In the genomic region with DNA sequence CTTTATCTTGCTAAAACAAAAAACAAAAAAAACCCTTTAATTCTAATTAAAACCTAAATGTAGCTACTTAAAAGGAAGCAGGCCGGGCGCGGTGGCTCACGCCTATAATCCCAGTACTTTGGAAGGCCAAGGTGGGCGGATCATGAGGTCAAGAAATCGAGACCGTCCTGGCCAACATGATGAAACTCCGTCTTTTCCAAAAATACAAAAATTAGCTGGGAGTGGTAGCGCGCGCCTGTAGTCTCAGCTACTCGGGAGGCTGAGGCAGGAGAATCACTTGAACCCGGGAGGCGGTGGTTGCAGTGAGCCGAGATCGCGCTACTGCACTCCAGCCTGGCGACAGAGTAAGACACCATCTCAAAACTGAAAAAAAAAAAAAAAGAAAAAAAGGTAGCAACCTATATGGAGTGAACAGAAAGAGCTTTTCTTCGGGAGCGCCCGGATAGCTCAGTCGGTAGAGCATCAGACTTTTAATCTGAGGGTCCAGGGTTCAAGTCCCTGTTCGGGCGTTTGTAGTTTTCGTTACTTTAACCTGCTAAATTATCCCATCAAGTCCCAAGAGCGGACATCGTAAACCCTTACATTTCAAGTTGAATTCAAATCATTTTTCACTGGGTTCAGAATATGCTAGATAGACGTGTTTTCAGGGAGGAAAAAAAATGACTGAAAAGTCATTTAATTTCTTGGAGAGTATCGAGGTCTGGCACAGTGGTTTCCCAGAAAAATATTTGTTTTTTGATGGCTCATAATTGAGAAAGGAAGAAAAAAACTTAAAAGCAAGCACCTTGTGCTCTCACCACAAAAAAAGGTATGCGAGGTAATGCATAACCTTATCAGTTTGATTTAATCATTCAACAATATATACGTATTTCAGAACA, we compare ENCODE assay signal across 8 cellular contexts. TPM values are rescaled to one million over a fixed set of nuclear protein-coding genes. Genes with fewer than 3 reads are reported as not detected.
A peak's percentile ranks its signal among the peaks of the same experiment; 100 is the strongest.
DNase-seq lines count a peak whose midpoint lies in the region; ATAC-seq, FAIRE-seq and TF ChIP-seq lines count a peak whose summit lies in the region.

No MANE protein-coding gene starts in this region.

- 2% methylated on average over 31 of the region's 31 CpGs for WGBS in heart right ventricle, 2 donors
- WGBS in trophoblast cell (ENCODE audit: extremely low coverage, insufficient coverage, insufficient read length) = no CpG with 5 or more reads among the region's 31 CpGs
- WGBS in urinary bladder = 2% methylated on average over 31 of the region's 31 CpGs

- no peaks in the 10 kb centered on the region for H3K27me3 ChIP-seq in heart right ventricle
- no peaks in the 10 kb centered on the region for H3K27me3 ChIP-seq in trophoblast cell (ENCODE audit: insufficient read depth, low read length)

- TF ChIP-seq CTCF in NB4 (IDR thresholded peaks at IDR 0.05; ENCODE audit: low read depth, low read length) (no peak), heart right ventricle (IDR thresholded peaks at IDR 0.05) (no peak)

- no peak for TF ChIP-seq POLR2A in NB4 (IDR thresholded peaks at IDR 0.05; ENCODE audit: extremely low read depth, insufficient read length)

- H2BK120ac ChIP-seq in trophoblast cell (ENCODE audit: insufficient read depth, low read length, poor library complexity) = peak overlapping the region; percentile 43

- H3K23ac ChIP-seq in trophoblast cell (ENCODE audit: low read length) = no peak overlapping the region

- peak overlapping the region; percentile 40 for H2BK5ac ChIP-seq in trophoblast cell (ENCODE audit: low read depth, low read length, poor library complexity)

- peak; percentile 91 for DNase-seq in NB4 (ENCODE audit: low read depth)
- DNase-seq in SK-N-DZ (ENCODE audit: low spot score) = peak; percentile 96
- DNase-seq in activated naive CD8-positive, alpha-beta T cell treated with anti-CD3 and anti-CD28 coated beads, Interleukin-2, amount 50 U/mL, for 16 hours (ENCODE audit: low read depth, low spot score) = peak; percentile 36
- DNase-seq in heart right ventricle = peak; percentile 42 to 64
- DNase-seq in trophoblast cell = peak; percentile 79 to 98

- peak overlapping the region; percentile 30 to 90 (median 86) for H3K27ac ChIP-seq in heart right ventricle
- no peak overlapping the region for H3K27ac ChIP-seq in trophoblast cell (ENCODE audit: low read depth, low read length)
- no peak overlapping the region for H3K27ac ChIP-seq in urinary bladder (ENCODE audit: low read depth)

- peak overlapping the region; percentile 47 for H4K8ac ChIP-seq in trophoblast cell (ENCODE audit: low read depth, low read length)

- H3K9me3 ChIP-seq in heart right ventricle (no peaks in the 10 kb centered on the region), trophoblast cell (ENCODE audit: insufficient read depth, low read depth, low read length) (no peaks in the 10 kb centered on the region)

- H3K4me1 ChIP-seq in heart right ventricle (peaks cover 0 to 33% (median 25%) of the 10 kb centered on the region in 9 donors), trophoblast cell (ENCODE audit: control insufficient read depth in 1 of 2, insufficient read depth in 2 of 2, low read length in 2 of 2) (peaks cover 0 to 2% of the 10 kb centered on the region in 2 experiments), urinary bladder (ENCODE audit: insufficient read depth) (no peaks in the 10 kb centered on the region)

- no peak overlapping the region for H3K14ac ChIP-seq in trophoblast cell (ENCODE audit: low read length)

- peak overlapping the region; percentile 60 for H3K4me2 ChIP-seq in trophoblast cell (ENCODE audit: low read length)

- peak; percentile 57 for ATAC-seq in HG02588 (IDR thresholded peaks at IDR 0.05; ENCODE audit: unreplicated experiment)
- ATAC-seq in heart right ventricle = peak; percentile 66 to 92 (median 80)

- H2BK12ac ChIP-seq in trophoblast cell (ENCODE audit: low read length) = peak overlapping the region; percentile 22

- no peak overlapping the region for H3K9ac ChIP-seq in trophoblast cell (ENCODE audit: low read length)

- H4K12ac ChIP-seq in trophoblast cell (ENCODE audit: low read depth, low read length) = peak overlapping the region; percentile 43

- no peak overlapping the region for H3K18ac ChIP-seq in trophoblast cell (ENCODE audit: low read length)

- no peak overlapping the region for H2AK5ac ChIP-seq in trophoblast cell (ENCODE audit: low read length)

- no peaks in the 10 kb centered on the region for H3K79me2 ChIP-seq in trophoblast cell (ENCODE audit: control insufficient read depth, insufficient read depth, low read length, poor library complexity)

- no peak overlapping the region for H2AFZ ChIP-seq in trophoblast cell (ENCODE audit: insufficient read depth, low read length, poor library complexity)

- peak; percentile 88 for FAIRE-seq in G401.6 (lab: Jason Lieb, UNC)

- H3K79me1 ChIP-seq in trophoblast cell (ENCODE audit: low read length) = peaks cover 2% of the 10 kb centered on the region

- no peaks in the 10 kb centered on the region for H3K36me3 ChIP-seq in heart right ventricle
- H3K36me3 ChIP-seq in trophoblast cell (ENCODE audit: control insufficient read depth in 1 of 2, insufficient read depth in 2 of 2, low read length in 2 of 2) = no peaks in the 10 kb centered on the region
- H3K36me3 ChIP-seq in urinary bladder (ENCODE audit: insufficient read depth) = no peaks in the 10 kb centered on the region

- peak overlapping the region; percentile 55 for H4K91ac ChIP-seq in trophoblast cell (ENCODE audit: low read depth, low read length)

- peak overlapping the region; percentile 58 for H3K4me3 ChIP-seq in NB4 (ENCODE audit: low read depth, low read length)
- peak overlapping the region; percentile 41 to 68 (median 59) for H3K4me3 ChIP-seq in heart right ventricle
- peak overlapping the region; percentile 38 for H3K4me3 ChIP-seq in trophoblast cell (ENCODE audit: low read depth, low read length)
- H3K4me3 ChIP-seq in urinary bladder (ENCODE audit: low read depth, low read length) = peak overlapping the region; percentile 47

- no peak overlapping the region for H3K4ac ChIP-seq in trophoblast cell (ENCODE audit: low read depth, low read length)

- intact Hi-C loops in heart right ventricle (cut with DNase I) = loop anchor here in 2 of 10 donors (10.0 kb wide), 1 partner anchor 342 kb away; the partner anchor contains the start of gene REN (in 2 of the 2)

RNA-seq across cellular contexts. Expression of gene MDM4, which starts 9.9 kb away (rescaled TPM):
- 26.3 and 28.1 TPM in 2 replicates for polyA plus RNA-seq in SK-N-DZ (2014; cell fraction: cytosol; rRNA removed)
- polyA plus RNA-seq in SK-N-DZ (2014; cell fraction: nucleus; rRNA removed) = 69.6 and 119 TPM in 2 replicates
- total RNA-seq in heart right ventricle = 10 to 100 TPM; 30.7 to 43.7 (median 40.5) TPM
- polyA plus RNA-seq in heart right ventricle = 10 to 100 TPM in 1 of 2 donors, 1 to 10 TPM in 1; 3.7 to 17.6 TPM
- 16.1 and 17.2 TPM in 2 replicates for polyA plus RNA-seq in trophoblast cell (2013)
- 148 TPM for total RNA-seq in urinary bladder
- 4.4 TPM for polyA plus RNA-seq in urinary bladder

RNA-seq across cellular contexts. Expression of gene PIK3C2B, which starts 11.7 kb away (rescaled TPM):
- polyA plus RNA-seq in SK-N-DZ (2014; cell fraction: cytosol; rRNA removed) = 6.3 and 8.5 TPM in 2 replicates
- 4.8 and 12.2 TPM in 2 replicates for polyA plus RNA-seq in SK-N-DZ (2014; cell fraction: nucleus; rRNA removed)
- total RNA-seq in heart right ventricle (10 to 100 TPM; 16.4 to 31.9 (median 23.0) TPM), urinary bladder (33.6 TPM)
- polyA plus RNA-seq in heart right ventricle (10 to 100 TPM in 1 of 2 donors, 1 to 10 TPM in 1; 4.4 to 16.6 TPM), urinary bladder (19.7 TPM)
- 18.1 and 20.1 TPM in 2 replicates for polyA plus RNA-seq in trophoblast cell (2013)

Comparison
In these comparisons a context has a peak if more than half of its experiments do, and no peak if none do; other contexts are left out.
1. DNase-seq: peak in every context shown above with its lines; median percentile 96 in SK-N-DZ; 91 in NB4; 88 in trophoblast cell; 53 in heart right ventricle; 36 in activated naive CD8-positive, alpha-beta T cell treated with anti-CD3 and anti-CD28 coated beads, Interleukin-2, amount 50 U/mL, for 16 hours.
2. H3K27ac ChIP-seq: peak in heart right ventricle (10 of 10); none in trophoblast cell (single experiment) and urinary bladder (single experiment).
3. Peak in every context shown above with its lines, with median percentiles within 50 percentile points of each other: H3K4me3 ChIP-seq.